1 cellular context compared by ENCODE assay signal in the genomic region with DNA sequence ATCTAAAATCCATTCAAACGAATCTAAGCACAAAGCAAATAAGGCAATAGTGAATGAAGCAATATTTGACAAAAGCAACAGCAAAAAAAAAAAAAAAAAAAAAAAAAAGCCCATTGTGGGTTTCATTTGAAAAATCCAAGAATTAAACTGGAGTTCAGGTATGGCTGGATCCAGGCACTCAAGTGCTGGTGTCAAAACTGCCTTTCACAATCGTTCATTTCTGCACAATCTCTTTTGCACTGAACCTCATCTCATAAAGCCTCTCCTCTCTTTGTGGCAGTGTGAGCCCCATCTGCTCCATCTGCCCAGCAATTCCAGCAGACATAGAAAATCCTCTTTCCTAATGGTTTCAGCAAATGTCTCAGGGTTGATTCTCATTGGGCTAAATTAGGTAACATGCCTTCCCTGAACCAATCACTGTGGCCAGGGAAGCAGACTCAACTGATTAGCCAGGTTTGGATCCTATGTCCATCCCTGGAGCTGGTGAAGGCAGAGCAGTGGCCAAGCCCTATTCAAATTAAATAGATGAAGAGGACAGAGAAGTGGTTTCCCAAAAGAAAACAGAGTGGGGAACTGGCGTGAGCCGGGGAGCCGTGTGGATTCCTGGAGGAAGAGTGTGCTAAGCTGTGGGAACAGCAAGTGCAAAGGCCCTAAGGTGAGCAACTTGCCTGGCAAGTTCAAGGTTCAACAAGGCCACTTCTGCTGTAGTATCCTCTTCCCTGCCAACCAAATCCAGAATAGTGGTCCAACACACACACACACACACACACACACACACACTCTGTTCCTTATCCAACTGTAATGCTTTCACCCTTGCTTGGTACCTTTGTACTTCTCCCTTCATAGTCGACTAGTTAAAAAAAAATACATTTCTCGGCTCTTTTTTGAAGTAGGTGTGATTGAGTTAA.
TF ChIP-seq lines count a peak whose summit lies in the region.

No MANE protein-coding gene starts in this region.

TF ChIP-seq in SK-N-SH treated with all-trans-retinoic acid at 6 μM for 48 hours, 23 proteins besides CTCF, POLR2A, EP300 and RAD21 (continued from another document):
- TF ChIP-seq, protein P1, sequence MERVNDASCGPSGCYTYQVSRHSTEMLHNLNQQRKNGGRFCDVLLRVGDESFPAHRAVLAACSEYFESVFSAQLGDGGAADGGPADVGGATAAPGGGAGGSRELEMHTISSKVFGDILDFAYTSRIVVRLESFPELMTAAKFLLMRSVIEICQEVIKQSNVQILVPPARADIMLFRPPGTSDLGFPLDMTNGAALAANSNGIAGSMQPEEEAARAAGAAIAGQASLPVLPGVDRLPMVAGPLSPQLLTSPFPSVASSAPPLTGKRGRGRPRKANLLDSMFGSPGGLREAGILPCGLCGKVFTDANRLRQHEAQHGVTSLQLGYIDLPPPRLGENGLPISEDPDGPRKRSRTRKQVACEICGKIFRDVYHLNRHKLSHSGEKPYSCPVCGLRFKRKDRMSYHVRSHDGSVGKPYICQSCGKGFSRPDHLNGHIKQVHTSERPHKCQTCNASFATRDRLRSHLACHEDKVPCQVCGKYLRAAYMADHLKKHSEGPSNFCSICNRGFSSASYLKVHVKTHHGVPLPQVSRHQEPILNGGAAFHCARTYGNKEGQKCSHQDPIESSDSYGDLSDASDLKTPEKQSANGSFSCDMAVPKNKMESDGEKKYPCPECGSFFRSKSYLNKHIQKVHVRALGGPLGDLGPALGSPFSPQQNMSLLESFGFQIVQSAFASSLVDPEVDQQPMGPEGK (CRISPR knock-in tag; IDR thresholded peaks at IDR 0.05; ENCODE audit: borderline replicate concordance), result no peak
- TF ChIP-seq, protein P2, sequence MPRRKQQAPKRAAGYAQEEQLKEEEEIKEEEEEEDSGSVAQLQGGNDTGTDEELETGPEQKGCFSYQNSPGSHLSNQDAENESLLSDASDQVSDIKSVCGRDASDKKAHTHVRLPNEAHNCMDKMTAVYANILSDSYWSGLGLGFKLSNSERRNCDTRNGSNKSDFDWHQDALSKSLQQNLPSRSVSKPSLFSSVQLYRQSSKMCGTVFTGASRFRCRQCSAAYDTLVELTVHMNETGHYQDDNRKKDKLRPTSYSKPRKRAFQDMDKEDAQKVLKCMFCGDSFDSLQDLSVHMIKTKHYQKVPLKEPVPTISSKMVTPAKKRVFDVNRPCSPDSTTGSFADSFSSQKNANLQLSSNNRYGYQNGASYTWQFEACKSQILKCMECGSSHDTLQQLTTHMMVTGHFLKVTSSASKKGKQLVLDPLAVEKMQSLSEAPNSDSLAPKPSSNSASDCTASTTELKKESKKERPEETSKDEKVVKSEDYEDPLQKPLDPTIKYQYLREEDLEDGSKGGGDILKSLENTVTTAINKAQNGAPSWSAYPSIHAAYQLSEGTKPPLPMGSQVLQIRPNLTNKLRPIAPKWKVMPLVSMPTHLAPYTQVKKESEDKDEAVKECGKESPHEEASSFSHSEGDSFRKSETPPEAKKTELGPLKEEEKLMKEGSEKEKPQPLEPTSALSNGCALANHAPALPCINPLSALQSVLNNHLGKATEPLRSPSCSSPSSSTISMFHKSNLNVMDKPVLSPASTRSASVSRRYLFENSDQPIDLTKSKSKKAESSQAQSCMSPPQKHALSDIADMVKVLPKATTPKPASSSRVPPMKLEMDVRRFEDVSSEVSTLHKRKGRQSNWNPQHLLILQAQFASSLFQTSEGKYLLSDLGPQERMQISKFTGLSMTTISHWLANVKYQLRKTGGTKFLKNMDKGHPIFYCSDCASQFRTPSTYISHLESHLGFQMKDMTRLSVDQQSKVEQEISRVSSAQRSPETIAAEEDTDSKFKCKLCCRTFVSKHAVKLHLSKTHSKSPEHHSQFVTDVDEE (CRISPR knock-in tag; IDR thresholded peaks at IDR 0.05), result no peak
- TF ChIP-seq OSR1 (CRISPR knock-in tag; IDR thresholded peaks at IDR 0.05) (no peak), CSDC2 (CRISPR knock-in tag; IDR thresholded peaks at IDR 0.05) (no peak), SNAI2 (CRISPR knock-in tag; IDR thresholded peaks at IDR 0.05) (no peak), TOX (CRISPR knock-in tag; IDR thresholded peaks at IDR 0.05; ENCODE audit: borderline replicate concordance) (no peak), ZNF565 (CRISPR knock-in tag; conservative IDR thresholded peaks at IDR 0.05; ENCODE audit: low read depth) (no peak), ZFP3 (CRISPR knock-in tag; IDR thresholded peaks at IDR 0.05) (no peak), ZFP30 (CRISPR knock-in tag; IDR thresholded peaks at IDR 0.05) (no peak)
- TF ChIP-seq, protein P3, sequence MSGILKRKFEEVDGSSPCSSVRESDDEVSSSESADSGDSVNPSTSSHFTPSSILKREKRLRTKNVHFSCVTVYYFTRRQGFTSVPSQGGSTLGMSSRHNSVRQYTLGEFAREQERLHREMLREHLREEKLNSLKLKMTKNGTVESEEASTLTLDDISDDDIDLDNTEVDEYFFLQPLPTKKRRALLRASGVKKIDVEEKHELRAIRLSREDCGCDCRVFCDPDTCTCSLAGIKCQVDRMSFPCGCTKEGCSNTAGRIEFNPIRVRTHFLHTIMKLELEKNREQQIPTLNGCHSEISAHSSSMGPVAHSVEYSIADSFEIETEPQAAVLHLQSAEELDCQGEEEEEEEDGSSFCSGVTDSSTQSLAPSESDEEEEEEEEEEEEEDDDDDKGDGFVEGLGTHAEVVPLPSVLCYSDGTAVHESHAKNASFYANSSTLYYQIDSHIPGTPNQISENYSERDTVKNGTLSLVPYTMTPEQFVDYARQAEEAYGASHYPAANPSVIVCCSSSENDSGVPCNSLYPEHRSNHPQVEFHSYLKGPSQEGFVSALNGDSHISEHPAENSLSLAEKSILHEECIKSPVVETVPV (CRISPR knock-in tag; IDR thresholded peaks at IDR 0.05), result no peak
